15 cellular contexts compared by ENCODE assay signal in the genomic region with DNA sequence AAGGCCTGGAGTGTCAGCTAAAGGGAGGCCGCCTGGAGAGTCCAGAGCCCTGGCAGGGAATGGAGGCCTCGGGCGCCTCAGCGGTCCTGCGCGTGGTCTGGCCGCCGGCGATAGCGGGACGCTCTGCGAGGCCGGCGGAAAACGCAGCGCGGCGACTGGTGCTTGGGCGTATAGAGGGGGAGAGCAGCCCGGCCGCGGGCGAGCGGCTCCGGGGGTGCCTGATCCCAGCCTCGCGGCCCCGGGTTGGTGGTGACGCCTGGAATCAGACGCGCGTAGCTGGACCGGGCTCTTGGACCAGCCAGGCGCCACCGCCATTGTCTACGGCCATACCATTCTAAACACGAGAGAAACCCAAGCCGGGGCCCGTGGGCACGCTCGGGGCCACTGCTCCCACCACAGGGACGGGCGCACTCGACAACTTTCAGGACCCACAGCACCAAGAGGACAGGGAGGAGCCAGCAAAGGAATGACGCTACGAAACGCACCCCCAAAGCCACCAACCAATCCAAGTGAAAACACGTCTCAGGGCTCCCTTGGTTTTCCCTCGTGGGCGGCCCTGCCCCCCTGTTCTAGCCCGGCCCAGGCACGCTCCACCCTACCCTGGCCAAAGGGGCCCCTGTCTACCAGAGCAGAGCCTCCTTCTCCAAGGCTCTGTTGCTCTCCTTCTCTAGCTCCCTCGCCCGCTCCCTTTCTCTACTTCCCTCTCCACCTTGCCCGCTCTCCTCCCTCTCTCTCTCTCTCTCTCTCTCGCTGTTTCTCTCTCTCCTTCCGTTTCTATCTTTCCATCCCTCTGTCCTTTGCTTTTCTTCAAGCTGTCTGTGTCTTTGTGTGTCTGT. TPM values are rescaled to one million over a fixed set of nuclear protein-coding genes. Genes with fewer than 3 reads are reported as not detected.
DNase-seq lines count a peak whose midpoint lies in the region; ATAC-seq and TF ChIP-seq lines count a peak whose summit lies in the region.
"Had no signal": no experiment of that assay in that cellular context is flagged by ENCODE, and none has a peak within 500 bp of the region (broad histone marks: within the 10 kb centered on the region; RNA-seq: fewer than 3 reads in every experiment).

No MANE protein-coding gene starts in this region.

- H3K4me3 Mint-ChIP-seq in immature natural killer cell = peak overlapping the region in 3 of 5 donors; percentile 5 to 55 (median 39)

- H3K9me3 Mint-ChIP-seq in immature natural killer cell = peaks cover 0 to 13% (median 4%) of the 10 kb centered on the region in 6 donors

- ATAC-seq in GM18870 (IDR thresholded peaks at IDR 0.05; ENCODE audit: unreplicated experiment) = no peak

- H3K27me3 Mint-ChIP-seq in immature natural killer cell (ENCODE audit: low read depth in 3 of 3) = peaks cover 21 to 38% (median 35%) of the 10 kb centered on the region in 3 donors

- POLR2A ChIA-PET in GM10248 (lab: Yijun Ruan, JAX) = no interaction called here

- no peak overlapping the region for H3K27ac Mint-ChIP-seq in immature natural killer cell

- peaks cover 0 to 8% (median 5%) of the 10 kb centered on the region in 3 donors for H3K36me3 Mint-ChIP-seq in immature natural killer cell

- H3K4me1 Mint-ChIP-seq in immature natural killer cell = peaks cover 16 to 38% of the 10 kb centered on the region in 2 donors

- no peak for TF ChIP-seq CTCF in GM10248 (IDR thresholded peaks at IDR 0.05; ENCODE audit: control extremely low read depth, extremely low read depth, low read depth, missing control alignments)
- TF ChIP-seq CTCF in lower leg skin (IDR thresholded peaks at IDR 0.05) = no peak

- peak; percentile 12 for DNase-seq in AG08396 (ENCODE audit: low spot score)
- peak; percentile 18 for DNase-seq in GM10248 (ENCODE audit: extremely low spot score)
- DNase-seq in activated T-cell treated with anti-CD3 and anti-CD28 coated beads, Interleukin-2, amount 50 U/mL, for 48 hours = peak; percentile 23 to 27
- no peak for DNase-seq in immature natural killer cell
- DNase-seq in lower leg skin (ENCODE audit: low spot score in 2 of 2) = no peak
- no peak for DNase-seq in cerebellar cortex (ENCODE audit: low spot score)
- no peak for DNase-seq in SKM-1 (lab: John Stamatoyannopoulos, UW; ENCODE audit: unreplicated experiment)
- DNase-seq: GOT3, NCI-H510A treated with DMSO at 0.1 percent for 48 hours, RPMI8226, sigmoid colon had no signal

- CTCF ChIA-PET in GM10248 (lab: Yijun Ruan, JAX) = no interaction called here

- no peak overlapping the region for H3K4me3 ChIP-seq in lower leg skin (ENCODE audit: low read depth, poor library complexity, severe bottlenecking)
- H3K4me3 ChIP-seq: sigmoid colon had no signal

- 3 to 16% methylated on average over 49 to 56 of the region's 57 CpGs for WGBS in lower leg skin, 2 donors

- TF ChIP-seq POLR2A in lower leg skin (IDR thresholded peaks at IDR 0.05) = no peak

- intact Hi-C loops in lower leg skin (cut with DNase I; ENCODE audit: low total_unique reads) = no loop called here

RNA-seq across cellular contexts. Expression of a gene that starts 7.8 kb away (rescaled TPM):
- not detected for polyA plus RNA-seq in immature natural killer cell
- not detected for total RNA-seq in lower leg skin
- total RNA-seq: cardiac septum, sigmoid colon, temporal lobe had no signal
- polyA plus RNA-seq: esophagus, sigmoid colon had no signal

RNA-seq across cellular contexts. Expression of a gene that starts 45.1 kb away (rescaled TPM):
- polyA plus RNA-seq in immature natural killer cell = not detected
- not detected for total RNA-seq in lower leg skin
- total RNA-seq: sigmoid colon, temporal lobe had no signal
- polyA plus RNA-seq: esophagus, sigmoid colon had no signal

Comparison
In these comparisons a context has a peak if more than half of its experiments do, and no peak if none do; other contexts are left out.
1. DNase-seq: peak in AG08396 (single experiment), GM10248 (single experiment) and activated T-cell treated with anti-CD3 and anti-CD28 coated beads, Interleukin-2, amount 50 U/mL, for 48 hours (2 of 2); none in immature natural killer cell (0 of 3), lower leg skin (0 of 2), cerebellar cortex (single experiment) and SKM-1 (single experiment).